In genomic region chr20:50152394-50153152, GRCh38 we compare ENCODE assay signal across 8 cellular contexts. TPM values are rescaled to one million over a fixed set of nuclear protein-coding genes. Genes with fewer than 3 reads are reported as not detected.
DNase-seq lines count a peak whose midpoint lies in the region; ATAC-seq and TF ChIP-seq lines count a peak whose summit lies in the region.

No MANE protein-coding gene starts in this region.

- H3K4me1 Mint-ChIP-seq in MCF 10A (ENCODE audit: insufficient read depth, unreplicated experiment) (peaks cover 52% of the 10 kb centered on the region), mesothelial cell of epicardium (peaks cover 38% of the 10 kb centered on the region)

- H3K27ac ChIP-seq in HUES6 (ENCODE audit: low read depth, low read length) = peak overlapping the region; percentile 76; the same call in 1 of the 2 replicates

- no peaks in the 10 kb centered on the region for H3K9me3 ChIP-seq in HUES6 (ENCODE audit: control insufficient read depth, insufficient read depth, low read depth, low read length)

- TF ChIP-seq CTCF in AG04449 (IDR thresholded peaks at IDR 0.05; ENCODE audit: insufficient read depth, low read length, missing control alignments) (no peak), MCF 10A (IDR thresholded peaks at IDR 0.05; ENCODE audit: unreplicated experiment) (peak; percentile 40), mesothelial cell of epicardium (IDR thresholded peaks at IDR 0.05; ENCODE audit: unreplicated experiment) (no peak)

- ATAC-seq in GM18867 (IDR thresholded peaks at IDR 0.05; ENCODE audit: unreplicated experiment) (no peak), GM19023 (IDR thresholded peaks at IDR 0.05; ENCODE audit: unreplicated experiment) (no peak)

- H3K4me3 ChIP-seq in AG04449 (ENCODE audit: low read depth, low read length) (peak overlapping the region; percentile 89), HUES6 (ENCODE audit: low read depth, low read length) (peak overlapping the region; percentile 79)

- H3K36me3 Mint-ChIP-seq in MCF 10A (ENCODE audit: insufficient read depth, unreplicated experiment) = peaks cover 13% of the 10 kb centered on the region
- peaks cover under 1% of the 10 kb centered on the region for H3K36me3 Mint-ChIP-seq in mesothelial cell of epicardium

- intact Hi-C loops in MCF 10A (cut with micrococcal nuclease) = loop anchor here (1.0 kb wide), 2 partner anchors 14 to 31 kb away; no protein-coding TSS in a partner anchor

- POLR2A ChIA-PET in AG04449 (lab: Yijun Ruan, JAX) = interaction anchor here (1.5 to 1.8 kb wide), 2 partner anchors 15 to 37 kb away, joined by 5 read pairs; no protein-coding TSS in a partner anchor
- POLR2A ChIA-PET in MCF 10A (lab: Yijun Ruan, JAX) = interaction anchor here (0.5 to 19.2 kb wide), 36 partner anchors 9 to 777 kb away, joined by 3 to 386 read pairs (median 4); partner anchors contain the start of genes PTPN1 and UBE2V1

- no TSS peak for BruUV-seq in MCF 10A (replicated peaks; lab: Mats Ljungman, UMichigan)

- peaks cover 30% of the 10 kb centered on the region for H3K4me1 ChIP-seq in HUES6 (ENCODE audit: control insufficient read depth, insufficient read depth, low read length)

- no peaks in the 10 kb centered on the region for H3K9me3 Mint-ChIP-seq in MCF 10A (ENCODE audit: unreplicated experiment)
- no peaks in the 10 kb centered on the region for H3K9me3 Mint-ChIP-seq in mesothelial cell of epicardium

- H3K36me3 ChIP-seq in HUES6 (ENCODE audit: control insufficient read depth, insufficient read depth, low read length) = peaks cover 24% of the 10 kb centered on the region

- DNase-seq in AG04449 (ENCODE audit: low read depth, low spot score) = no peak
- DNase-seq in MCF 10A (ENCODE audit: unreplicated experiment) = peak; percentile 76
- DNase-seq in mesothelial cell of epicardium (ENCODE audit: low spot score in 2 of 2, unreplicated experiment in 2 of 2) = no peak
- no peak for DNase-seq in NCI-H2196 (lab: John Stamatoyannopoulos, UW; ENCODE audit: unreplicated experiment)
- no peak for DNase-seq in stimulated activated CD4-positive, alpha-beta T cell treated with anti-CD3 and anti-CD28 coated beads, Interleukin-4, amount 100 ng/mL, for 24 hours

- H3K27ac Mint-ChIP-seq in MCF 10A (ENCODE audit: low read depth, unreplicated experiment) (peak overlapping the region; percentile 94), mesothelial cell of epicardium (peak overlapping the region; percentile 91)

- H3K27me3 Mint-ChIP-seq in MCF 10A (ENCODE audit: insufficient read depth, unreplicated experiment) = no peaks in the 10 kb centered on the region
- H3K27me3 Mint-ChIP-seq in mesothelial cell of epicardium (ENCODE audit: low read depth) = no peaks in the 10 kb centered on the region

- H3K9ac ChIP-seq in HUES6 (ENCODE audit: low read length) = peak overlapping the region; percentile 84

- H3K27me3 ChIP-seq in HUES6 (ENCODE audit: control insufficient read depth, insufficient read depth, low read length) = no peaks in the 10 kb centered on the region; the same call in 1 of the 2 replicates

- H3K4me3 Mint-ChIP-seq in MCF 10A (ENCODE audit: unreplicated experiment) = peak overlapping the region; percentile 87
- peak overlapping the region; percentile 83 for H3K4me3 Mint-ChIP-seq in mesothelial cell of epicardium

- CTCF ChIA-PET in AG04449 (lab: Yijun Ruan, JAX) (interaction anchor here (0.8 to 2.9 kb wide), 10 partner anchors 8 to 173 kb away, joined by 3 to 24 read pairs (median 8); no protein-coding TSS in a partner anchor), MCF 10A (lab: Yijun Ruan, JAX) (interaction anchor here (0.6 to 8.5 kb wide), 32 partner anchors 9 to 1299 kb away, joined by 3 to 408 read pairs (median 5); partner anchors contain the start of gene UBE2V1)

RNA-seq across cellular contexts. Expression of gene PEDS1, which starts 0.9 kb away (rescaled TPM):
- total RNA-seq in MCF 10A (2022) (26.0 and 30.5 TPM in 2 replicates), mesothelial cell of epicardium (30.3 to 32.3 TPM (median 30.3 TPM) in 3 replicates)

RNA-seq across cellular contexts. Expression of gene CEBPB, which starts 38.1 kb away (rescaled TPM):
- total RNA-seq in MCF 10A (2022) (221 and 226 TPM in 2 replicates), mesothelial cell of epicardium (23.1 to 26.0 TPM (median 25.6 TPM) in 3 replicates)

RNA-seq across cellular contexts. Expression of gene UBE2V1, which starts 39.6 kb away (rescaled TPM):
- total RNA-seq in MCF 10A (2022) (99.5 and 110 TPM in 2 replicates), mesothelial cell of epicardium (134 to 139 TPM (median 138 TPM) in 3 replicates)
